16 cellular contexts compared by ENCODE assay signal in the genomic region with DNA sequence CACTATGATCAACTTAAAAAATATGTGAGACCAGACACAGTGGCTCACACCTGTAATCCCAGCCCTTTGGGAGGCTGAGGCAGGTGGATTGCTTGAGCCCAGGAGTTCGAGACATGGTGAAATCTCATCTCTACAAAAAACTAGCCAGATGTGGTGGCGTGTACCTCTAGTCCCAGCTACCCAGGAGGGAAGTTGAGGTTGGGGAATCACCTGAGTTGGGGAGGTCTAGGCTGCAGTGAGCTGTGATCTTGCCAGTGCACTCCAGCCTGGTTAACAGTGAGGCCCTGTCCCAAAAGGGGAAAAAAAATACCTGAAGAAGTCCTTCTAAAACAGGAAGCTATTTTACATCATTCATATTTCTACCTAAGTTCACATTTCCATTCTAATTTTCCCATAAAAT.
DNase-seq lines count a peak whose midpoint lies in the region; ATAC-seq, FAIRE-seq and TF ChIP-seq lines count a peak whose summit lies in the region.
"Had no signal": no experiment of that assay in that cellular context is flagged by ENCODE, and none has a peak within 500 bp of the region (broad histone marks: within the 10 kb centered on the region; RNA-seq: fewer than 3 reads in every experiment).

No MANE protein-coding gene starts in this region.

- H3K27ac ChIP-seq in kidney (ENCODE audit: low read depth in 2 of 2, low read length in 2 of 2) (no peak overlapping the region), testis (no peak overlapping the region)

- TF ChIP-seq POLR2A in testis (IDR thresholded peaks at IDR 0.05): no peak

- 93 to 94% methylated on average over 2 of the region's 2 CpGs for WGBS in testis, 2 donors

- H3K9ac ChIP-seq in kidney (ENCODE audit: low read length in 2 of 2): no peak overlapping the region

- POLR2A ChIA-PET in activated B cell treated with CpG ODN at 0.5 μM for 24 hours (lab: Charles Lee): no interaction called here

- intact Hi-C loops in activated B cell treated with CpG ODN at 0.5 μM for 24 hours (cut with micrococcal nuclease): no loop called here
- intact Hi-C loops in left cardiac atrium (cut with DNase I): no loop called here
- intact Hi-C loops in kidney (cut with DNase I): no loop called here
- intact Hi-C loops in testis (cut with DNase I; ENCODE audit: low total_unique reads): no loop called here

- no peaks in the 10 kb centered on the region for H3K9me3 Mint-ChIP-seq in activated B cell treated with CpG ODN at 0.5 μM for 24 hours

- H3K27ac Mint-ChIP-seq in activated B cell treated with CpG ODN at 0.5 μM for 24 hours: peak overlapping the region; percentile 87
- H3K27ac Mint-ChIP-seq: CD4-positive, CD25-positive, alpha-beta regulatory T cell; mesothelial cell of epicardium had no signal

- no peaks in the 10 kb centered on the region for H3K9me3 ChIP-seq in kidney (ENCODE audit: control insufficient read depth in 1 of 2, low read length in 2 of 2)
- no peaks in the 10 kb centered on the region for H3K9me3 ChIP-seq in testis

- no peaks in the 10 kb centered on the region for H3K27me3 ChIP-seq in testis

- peaks cover 17% of the 10 kb centered on the region for H3K4me1 Mint-ChIP-seq in activated B cell treated with CpG ODN at 0.5 μM for 24 hours

- TF ChIP-seq CTCF in activated B cell treated with CpG ODN at 0.5 μM for 24 hours (IDR thresholded peaks at IDR 0.05) (no peak), D721Med (IDR thresholded peaks at IDR 0.05; ENCODE audit: insufficient read depth, missing control alignments) (no peak), kidney (IDR thresholded peaks at IDR 0.05; ENCODE audit: borderline replicate concordance, extremely low read depth, insufficient read depth) (no peak), testis (IDR thresholded peaks at IDR 0.05) (no peak)

- H3K4me3 ChIP-seq in kidney (ENCODE audit: low read length in 2 of 2): no peak overlapping the region
- H3K4me3 ChIP-seq in testis: no peak overlapping the region

- ATAC-seq in GM18868 (IDR thresholded peaks at IDR 0.05; ENCODE audit: unreplicated experiment): peak; percentile 76
- ATAC-seq in GM21515 (IDR thresholded peaks at IDR 0.05; ENCODE audit: unreplicated experiment): peak; percentile 49
- peak; percentile 42 for ATAC-seq in HG03045 (IDR thresholded peaks at IDR 0.05; ENCODE audit: unreplicated experiment)
- ATAC-seq in activated B cell treated with CpG ODN at 0.5 μM for 24 hours (ENCODE audit: low read depth): peak; percentile 63
- no peak for ATAC-seq in left cardiac atrium

- no peaks in the 10 kb centered on the region for H3K4me1 ChIP-seq in kidney (ENCODE audit: control insufficient read depth in 1 of 2, insufficient read depth in 1 of 2, low read depth in 1 of 2, low read length in 2 of 2)
- no peaks in the 10 kb centered on the region for H3K4me1 ChIP-seq in testis

- CTCF ChIA-PET in activated B cell treated with CpG ODN at 0.5 μM for 24 hours (lab: Charles Lee): no interaction called here

- FAIRE-seq in D721Med (lab: Jason Lieb, UNC): no peak
- no peak for FAIRE-seq in kidney (lab: Jason Lieb, UNC)

- H3K4me3 Mint-ChIP-seq in activated B cell treated with CpG ODN at 0.5 μM for 24 hours: peak overlapping the region; percentile 13
- H3K4me3 Mint-ChIP-seq: mesothelial cell of epicardium had no signal

- no peaks in the 10 kb centered on the region for H3K27me3 Mint-ChIP-seq in activated B cell treated with CpG ODN at 0.5 μM for 24 hours

- no peaks in the 10 kb centered on the region for H3K36me3 ChIP-seq in kidney (ENCODE audit: control insufficient read depth in 1 of 2, insufficient read depth in 2 of 2, low read length in 2 of 2)
- H3K36me3 ChIP-seq in testis (ENCODE audit: low read depth, missing control alignments): no peaks in the 10 kb centered on the region

- peaks cover 6% of the 10 kb centered on the region for H3K36me3 Mint-ChIP-seq in activated B cell treated with CpG ODN at 0.5 μM for 24 hours (ENCODE audit: low read depth)
- H3K36me3 Mint-ChIP-seq: CD4-positive, CD25-positive, alpha-beta regulatory T cell; mesothelial cell of epicardium had no signal

- DNase-seq in activated B cell treated with CpG ODN at 0.5 μM for 24 hours: no peak
- no peak for DNase-seq in left cardiac atrium
- DNase-seq in D721Med (ENCODE audit: insufficient read length, low spot score): no peak
- DNase-seq in kidney: no peak
- no peak for DNase-seq in testis
- DNase-seq: activated CD4-positive, alpha-beta T cell treated with anti-CD3 and anti-CD28 coated beads for 1 hour; activated effector memory CD4-positive, alpha-beta T cell treated with Interleukin-2 at 50 U/mL for 16 hours; CD4-positive, CD25-positive, alpha-beta regulatory T cell; erythroblast; GOT3; stimulated activated CD4-positive, alpha-beta T cell treated with anti-CD3 and anti-CD28 coated beads, Interleukin-1b, Interleukin-23, amount 100 ng/mL, for 48 hours; stimulated activated naive CD4-positive, alpha-beta T cell treated with Interleukin-2 at 50 U/mL for 16 hours had no signal

Comparison
In these comparisons a context has a peak if more than half of its experiments do, and no peak if none do; other contexts are left out.
1. ATAC-seq: peak in GM18868 (single experiment), GM21515 (single experiment), HG03045 (single experiment) and activated B cell treated with CpG ODN at 0.5 μM for 24 hours (single experiment); none in left cardiac atrium (0 of 2).